Comparison of ENCODE assay signal across 9 cellular contexts in genomic region chr11:18171377-18172000, GRCh38. TPM values are rescaled to one million over a fixed set of nuclear protein-coding genes. Genes with fewer than 3 reads are reported as not detected.
A peak's percentile ranks its signal among the peaks of the same experiment; 100 is the strongest.
DNase-seq lines count a peak whose midpoint lies in the region; ATAC-seq and TF ChIP-seq lines count a peak whose summit lies in the region.
"Had no signal": no experiment of that assay in that cellular context is flagged by ENCODE, and none has a peak within 500 bp of the region (broad histone marks: within the 10 kb centered on the region; RNA-seq: fewer than 3 reads in every experiment).

No MANE protein-coding gene starts in this region.

- H3K9ac ChIP-seq in colonic mucosa (ENCODE audit: low read depth in 2 of 2, low read length in 2 of 2) = no peak overlapping the region

- DNase-seq in DMS53 (lab: John Stamatoyannopoulos, UW) = peak; percentile 78
- DNase-seq in HFF-Myc (ENCODE audit: extremely low read depth, low read depth) = peak; percentile 10
- DNase-seq in SHP77 treated with DMSO at 0.1 percent for 48 hours (lab: John Stamatoyannopoulos, UW) = peak; percentile 5
- peak; percentile 66 for DNase-seq in iPS-NIHi7 (ENCODE audit: extremely low spot score)
- no peak for DNase-seq in colonic mucosa
- no peak for DNase-seq in anterior cingulate cortex (lab: John Stamatoyannopoulos, UW)
- DNase-seq in gastrocnemius medialis = no peak

- ATAC-seq in GM18517 (IDR thresholded peaks at IDR 0.05; ENCODE audit: unreplicated experiment) (no peak), gastrocnemius medialis (no peak)

- no peak for TF ChIP-seq POLR2A in gastrocnemius medialis (IDR thresholded peaks at IDR 0.05)

- H3K4me3 ChIP-seq in HFF-Myc (replicated peaks; ENCODE audit: low read depth, low read length) (no peak overlapping the region), colonic mucosa (no peak overlapping the region), gastrocnemius medialis (no peak overlapping the region)

- no peaks in the 10 kb centered on the region for H3K27me3 ChIP-seq in colonic mucosa
- no peaks in the 10 kb centered on the region for H3K27me3 ChIP-seq in gastrocnemius medialis

- H3K9me3 ChIP-seq in colonic mucosa = no peaks in the 10 kb centered on the region
- H3K9me3 ChIP-seq in gastrocnemius medialis = no peaks in the 10 kb centered on the region

- TF ChIP-seq CTCF in HFF-Myc (IDR thresholded peaks at IDR 0.05; ENCODE audit: low read depth, low read length, missing control alignments) (peak; percentile 66), colonic mucosa (IDR thresholded peaks at IDR 0.05) (no peak), gastrocnemius medialis (IDR thresholded peaks at IDR 0.05 in 4 of 5, conservative IDR thresholded peaks at IDR 0.05 in 1 of 5) (no peak)

- H3K4me1 ChIP-seq in colonic mucosa (no peaks in the 10 kb centered on the region), gastrocnemius medialis (no peaks in the 10 kb centered on the region)

- H3K36me3 ChIP-seq in colonic mucosa (no peaks in the 10 kb centered on the region), gastrocnemius medialis (no peaks in the 10 kb centered on the region)

- no peak overlapping the region for H3K27ac ChIP-seq in colonic mucosa
- no peak overlapping the region for H3K27ac ChIP-seq in gastrocnemius medialis

- intact Hi-C loops in colonic mucosa (cut with DNase I) (no loop called here), gastrocnemius medialis (cut with DNase I; ENCODE audit: low total_unique reads) (no loop called here)

- in situ Hi-C loops in gastrocnemius medialis (cut with MboI; ENCODE audit: low sequenced_read_pairs in 4 of 4) = no loop called here

RNA-seq across cellular contexts. Expression of gene MRGPRX4, which starts 1.1 kb away (rescaled TPM):
- total RNA-seq in colonic mucosa (not detected), gastrocnemius medialis (not detected)
- total RNA-seq: T-helper 1 cell treated with Interleukin-12 subunit alpha and Interleukin-12 subunit beta and Interleukin-4 antibody, amounts not matched to agents 30 ng/mL and 1 ng/mL, for 36 hours had no signal

RNA-seq across cellular contexts. Expression of gene MRGPRX3, which starts 39.1 kb away (rescaled TPM):
- total RNA-seq in colonic mucosa (not detected), gastrocnemius medialis (not detected)
- total RNA-seq: T-helper 1 cell treated with Interleukin-12 subunit alpha and Interleukin-12 subunit beta and Interleukin-4 antibody, amounts not matched to agents 30 ng/mL and 1 ng/mL, for 36 hours had no signal

Comparison
In these comparisons a context has a peak if more than half of its experiments do, and no peak if none do; other contexts are left out.
1. DNase-seq: peak in DMS53 (single experiment), HFF-Myc (single experiment), SHP77 treated with DMSO at 0.1 percent for 48 hours (single experiment) and iPS-NIHi7 (single experiment); none in colonic mucosa (single experiment), anterior cingulate cortex (0 of 58) and gastrocnemius medialis (0 of 2).